ENCODE assay signal across 1 cellular context in genomic region chr13:66585669-66586203, GRCh38.
TF ChIP-seq lines count a peak whose summit lies in the region.

No MANE protein-coding gene starts in this region.

TF ChIP-seq in GM12878, 131 proteins besides CTCF, POLR2A, EP300 and RAD21 (continued from another document):
- no peak for TF ChIP-seq CUX1 (IDR thresholded peaks at IDR 0.05; ENCODE audit: insufficient replicate concordance, low read depth, low read length)
- no peak for TF ChIP-seq ELK1 (IDR thresholded peaks at IDR 0.05; ENCODE audit: low read depth, low read length)
- peak; percentile 94 for TF ChIP-seq ZNF24 (IDR thresholded peaks at IDR 0.05)
- TF ChIP-seq DPF2 (IDR thresholded peaks at IDR 0.05), result peak; percentile 62; the same call in 1 of the 2 replicates
- no peak for TF ChIP-seq MYC (IDR thresholded peaks at IDR 0.05; ENCODE audit: insufficient read depth, insufficient read length, insufficient replicate concordance, low read length, severe bottlenecking)
- TF ChIP-seq SMAD5 (IDR thresholded peaks at IDR 0.05; ENCODE audit: low read depth), result no peak
- TF ChIP-seq BCL11A (IDR thresholded peaks at IDR 0.05; ENCODE audit: low read depth, low read length), result peak; percentile 64; the same call in 1 of the 2 replicates
- TF ChIP-seq ZBTB40 (IDR thresholded peaks at IDR 0.05; ENCODE audit: borderline replicate concordance), result no peak
- peak; percentile 96 for TF ChIP-seq MTA2 (IDR thresholded peaks at IDR 0.05; ENCODE audit: low read depth)
- TF ChIP-seq BMI1 (IDR thresholded peaks at IDR 0.05; ENCODE audit: borderline replicate concordance), result 0 out of 2 replicates have a peak, but pooled peaks have one; percentile 29
- no peak for TF ChIP-seq SUPT20H (IDR thresholded peaks at IDR 0.05; ENCODE audit: borderline replicate concordance, control insufficient read depth, low read depth, low read length)
- TF ChIP-seq POLR2AphosphoS2 (IDR thresholded peaks at IDR 0.05; ENCODE audit: low read depth, low read length), result no peak
- no peak for TF ChIP-seq NFIC (IDR thresholded peaks at IDR 0.05; ENCODE audit: low read depth, low read length)
- TF ChIP-seq MEF2B (IDR thresholded peaks at IDR 0.05; ENCODE audit: partially characterized antibody, poor library complexity, severe bottlenecking), result peak; percentile 16
- TF ChIP-seq NR2F1 (conservative IDR thresholded peaks at IDR 0.05), result peak; percentile 91
- TF ChIP-seq ZNF217 (IDR thresholded peaks at IDR 0.05), result 0 out of 2 replicates have a peak, but pooled peaks have one; percentile 36
- no peak for TF ChIP-seq NRF1 (conservative IDR thresholded peaks at IDR 0.05; ENCODE audit: low read depth, low read length)
- peak in 1 of 2 experiments; percentile 14; a peak in 1 of 4 replicates for TF ChIP-seq BHLHE40 (IDR thresholded peaks at IDR 0.05; ENCODE audit: borderline replicate concordance in 1 of 2, low read depth in 2 of 2, low read length in 1 of 2)
- TF ChIP-seq FOS (IDR thresholded peaks at IDR 0.05; ENCODE audit: borderline replicate concordance, extremely low read depth, insufficient read length), result no peak
